8 cellular contexts compared by ENCODE assay signal in genomic region chr10:73495884-73496674, GRCh38. TPM values are rescaled to one million over a fixed set of nuclear protein-coding genes. Genes with fewer than 3 reads are reported as not detected.
DNase-seq lines count a peak whose midpoint lies in the region; ATAC-seq, FAIRE-seq and TF ChIP-seq lines count a peak whose summit lies in the region.

Gene PPP3CB (minus strand): TSS chr10:73496024. CDS start chr10:73495889, 135 bp downstream.

- ATAC-seq in GM21619 (IDR thresholded peaks at IDR 0.05; ENCODE audit: unreplicated experiment) (peak; percentile 51), PC-3 (peak; percentile 79)
- peak; percentile 83 to 86 for ATAC-seq in activated T-cell treated with anti-CD3 and anti-CD28 coated beads, Interleukin-2, amount 50 U/mL, for 4 hours

- DNase-seq in D721Med (ENCODE audit: insufficient read length, low spot score), result peak; percentile 68
- peak; percentile 95 for DNase-seq in Jurkat, Clone E6-1 (ENCODE audit: low read depth, low spot score)
- DNase-seq in PC-3, result peak; percentile 100
- peak; percentile 89 for DNase-seq in activated T-cell treated with anti-CD3 and anti-CD28 coated beads, Interleukin-2, amount 50 U/mL, for 4 hours
- peak; percentile 98 for DNase-seq in esophagus muscularis mucosa (ENCODE audit: extremely low spot score)
- peak; percentile 83 for DNase-seq in stimulated activated CD8-positive, alpha-beta memory T cell treated with anti-CD3 and anti-CD28 coated beads, Interleukin-7, amount 100 ng/mL, for 24 hours (ENCODE audit: low read depth)

- H4K20me1 ChIP-seq in PC-3 (ENCODE audit: low read length), result 0 out of 2 replicates have a peak, but pooled peaks cover 4% of the 10 kb centered on the region

- peak within 1 kb of the TSS; percentile 88 for H3K9ac ChIP-seq in PC-3 (ENCODE audit: low read length)

- H3K4me1 ChIP-seq in PC-3 (ENCODE audit: insufficient read depth, low read length), result peaks cover 28% of the 10 kb centered on the region
- H3K4me1 ChIP-seq in esophagus muscularis mucosa, result peaks cover 26 to 56% (median 51%) of the 10 kb centered on the region in 4 donors
- H3K4me1 ChIP-seq in muscle layer of duodenum (ENCODE audit: control insufficient read depth in 1 of 2, insufficient read depth in 2 of 2, low read length in 2 of 2), result peaks cover 7 to 22% of the 10 kb centered on the region in 2 donors

- H2AFZ ChIP-seq in PC-3 (ENCODE audit: low read length), result peak within 1 kb of the TSS; percentile 80

- peaks cover 55% of the 10 kb centered on the region for H3K79me2 ChIP-seq in PC-3 (ENCODE audit: low read length)

- no peak for TF ChIP-seq EP300 in esophagus muscularis mucosa (IDR thresholded peaks at IDR 0.05)

- peaks cover 5% of the 10 kb centered on the region for H3K36me3 Mint-ChIP-seq in activated T-cell treated with anti-CD3 and anti-CD28 coated beads, Interleukin-2, amount 50 U/mL, for 4 hours (ENCODE audit: insufficient read depth)

- H3K4me3 Mint-ChIP-seq in activated T-cell treated with anti-CD3 and anti-CD28 coated beads, Interleukin-2, amount 50 U/mL, for 4 hours, result peak within 1 kb of the TSS; percentile 93

- BruUV-seq in PC-3 (replicated peaks; lab: Mats Ljungman, UMichigan), result TSS peak; percentile 90

- H3K27me3 ChIP-seq in PC-3 (ENCODE audit: low read length), result no peaks in the 10 kb centered on the region
- no peaks in the 10 kb centered on the region for H3K27me3 ChIP-seq in esophagus muscularis mucosa
- no peaks in the 10 kb centered on the region for H3K27me3 ChIP-seq in muscle layer of duodenum (ENCODE audit: low read depth, low read length)

- H3K4me3 ChIP-seq in Jurkat, Clone E6-1 (ENCODE audit: low read length), result peak within 1 kb of the TSS; percentile 85
- H3K4me3 ChIP-seq in PC-3 (ENCODE audit: low read length), result peak within 1 kb of the TSS; percentile 83
- peak within 1 kb of the TSS; percentile 72 to 92 (median 85) for H3K4me3 ChIP-seq in esophagus muscularis mucosa
- H3K4me3 ChIP-seq in muscle layer of duodenum (ENCODE audit: low read depth in 1 of 2, low read length in 2 of 2), result peak within 1 kb of the TSS; percentile 94

- TF ChIP-seq CTCF in D721Med (IDR thresholded peaks at IDR 0.05; ENCODE audit: insufficient read depth, missing control alignments), result no peak
- TF ChIP-seq CTCF in PC-3 (conservative IDR thresholded peaks at IDR 0.05; ENCODE audit: low read depth, low read length), result no peak
- TF ChIP-seq CTCF in esophagus muscularis mucosa (IDR thresholded peaks at IDR 0.05), result no peak

- peaks cover 57% of the 10 kb centered on the region for H3K4me1 Mint-ChIP-seq in activated T-cell treated with anti-CD3 and anti-CD28 coated beads, Interleukin-2, amount 50 U/mL, for 4 hours (ENCODE audit: low read depth)

- no peak for TF ChIP-seq POLR2A in esophagus muscularis mucosa (IDR thresholded peaks at IDR 0.05; ENCODE audit: low read depth)

- H3K9me2 ChIP-seq in PC-3 (replicated peaks; ENCODE audit: low read length), result no peaks in the 10 kb centered on the region

- H3K9me3 ChIP-seq in PC-3 (ENCODE audit: low read length) (no peaks in the 10 kb centered on the region), esophagus muscularis mucosa (no peaks in the 10 kb centered on the region), muscle layer of duodenum (ENCODE audit: control insufficient read depth in 1 of 2, low read length in 2 of 2) (no peaks in the 10 kb centered on the region)

- no peaks in the 10 kb centered on the region for H3K27me3 Mint-ChIP-seq in activated T-cell treated with anti-CD3 and anti-CD28 coated beads, Interleukin-2, amount 50 U/mL, for 4 hours (ENCODE audit: low read depth)

- no peaks in the 10 kb centered on the region for H3K9me3 Mint-ChIP-seq in activated T-cell treated with anti-CD3 and anti-CD28 coated beads, Interleukin-2, amount 50 U/mL, for 4 hours

- H3K36me3 ChIP-seq in PC-3 (ENCODE audit: low read depth, low read length) (peaks cover 16% of the 10 kb centered on the region; the same call in 1 of the 2 replicates), esophagus muscularis mucosa (peaks cover 11 to 43% (median 35%) of the 10 kb centered on the region in 4 donors), muscle layer of duodenum (ENCODE audit: control insufficient read depth in 1 of 2, insufficient read depth in 2 of 2, low read length in 2 of 2) (peaks cover 10 to 12% of the 10 kb centered on the region in 2 donors)

- H3K27ac ChIP-seq in PC-3 (ENCODE audit: low read length), result peak within 1 kb of the TSS; percentile 80
- H3K27ac ChIP-seq in esophagus muscularis mucosa (replicated peaks in 1 of 4), result peak within 1 kb of the TSS; percentile 95 to 96 (median 96)
- peak within 1 kb of the TSS; percentile 97 for H3K27ac ChIP-seq in muscle layer of duodenum (ENCODE audit: low read length)

- H3F3A ChIP-seq in PC-3 (ENCODE audit: low read length, unreplicated experiment), result peaks cover 9% of the 10 kb centered on the region

- no peak for FAIRE-seq in D721Med (lab: Jason Lieb, UNC)

- 16% methylated on average over 10 of the region's 28 CpGs for WGBS in esophagus muscularis mucosa

- POLR2A ChIA-PET in PC-3 (lab: Charles Lee; ENCODE audit: unreplicated experiment), result interaction anchor here (0.5 to 3.3 kb wide), 18 partner anchors 16 to 563 kb away, joined by 3 to 58 read pairs (median 8); partner anchors contain the start of genes ANXA7 and USP54

- CTCF ChIA-PET in PC-3 (lab: Charles Lee), result interaction anchor here (0.7 kb wide), 2 partner anchors 148 to 249 kb away, joined by 3 to 6 read pairs; partner anchors contain the start of gene DNAJC9

- peak within 1 kb of the TSS; percentile 89 for H3K4me2 ChIP-seq in PC-3 (ENCODE audit: low read length)

- intact Hi-C loops in PC-3 (cut with micrococcal nuclease) (loop anchor here (1.0 to 5.0 kb wide), 6 partner anchors 16 to 249 kb away; partner anchors contain the start of genes ANXA7 and DNAJC9), esophagus muscularis mucosa (cut with DNase I) (no loop called here)

RNA-seq across cellular contexts. Expression of gene PPP3CB, which starts in this region (rescaled TPM):
- 45.6 TPM for polyA plus RNA-seq in Jurkat, Clone E6-1 (2012; ENCODE audit: insufficient read depth, insufficient read length)
- 43.8 and 66.5 TPM in 2 replicates for total RNA-seq in PC-3 (2014; rRNA removed)
- 10 to 100 TPM; 35.0 to 38.0 (median 37.6) TPM for total RNA-seq in activated T-cell treated with anti-CD3 and anti-CD28 coated beads, Interleukin-2, amount 50 U/mL, for 4 hours
- total RNA-seq in esophagus muscularis mucosa, result 100 to 1,000 TPM in 1 of 4 donors, 10 to 100 TPM in 3; 67.1 to 106 (median 71.6) TPM

Comparison
In these comparisons a context has a peak if more than half of its experiments do, and no peak if none do; other contexts are left out.
1. Peak in every context shown above with its lines: DNase-seq, ATAC-seq, H3K4me3 ChIP-seq and H3K27ac ChIP-seq.